1 cellular context compared by ENCODE assay signal in the genomic region with DNA sequence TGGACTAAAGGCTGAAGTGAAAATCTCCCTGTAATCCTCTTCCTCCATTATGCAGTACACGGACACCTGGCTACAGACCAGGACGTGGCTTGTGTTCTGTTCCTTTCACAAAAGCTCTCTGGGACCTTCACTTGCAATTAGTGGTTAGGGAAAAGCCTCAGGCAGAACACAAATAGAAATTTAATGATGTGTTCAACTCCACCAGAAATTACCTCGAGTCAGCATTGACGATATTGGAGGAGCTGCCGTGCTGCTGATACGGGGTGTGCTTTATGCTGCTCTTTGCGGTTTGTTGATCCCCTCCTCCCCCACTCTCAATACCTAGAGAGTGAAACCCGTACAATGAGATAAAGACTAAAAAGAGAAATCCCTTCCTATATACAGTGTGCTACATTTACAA.
TF ChIP-seq lines count a peak whose summit lies in the region.

No MANE protein-coding gene starts in this region.

TF ChIP-seq in K562, 482 proteins besides CTCF, POLR2A, EP300 and RAD21 (continued from another document):
- TF ChIP-seq, protein P1, sequence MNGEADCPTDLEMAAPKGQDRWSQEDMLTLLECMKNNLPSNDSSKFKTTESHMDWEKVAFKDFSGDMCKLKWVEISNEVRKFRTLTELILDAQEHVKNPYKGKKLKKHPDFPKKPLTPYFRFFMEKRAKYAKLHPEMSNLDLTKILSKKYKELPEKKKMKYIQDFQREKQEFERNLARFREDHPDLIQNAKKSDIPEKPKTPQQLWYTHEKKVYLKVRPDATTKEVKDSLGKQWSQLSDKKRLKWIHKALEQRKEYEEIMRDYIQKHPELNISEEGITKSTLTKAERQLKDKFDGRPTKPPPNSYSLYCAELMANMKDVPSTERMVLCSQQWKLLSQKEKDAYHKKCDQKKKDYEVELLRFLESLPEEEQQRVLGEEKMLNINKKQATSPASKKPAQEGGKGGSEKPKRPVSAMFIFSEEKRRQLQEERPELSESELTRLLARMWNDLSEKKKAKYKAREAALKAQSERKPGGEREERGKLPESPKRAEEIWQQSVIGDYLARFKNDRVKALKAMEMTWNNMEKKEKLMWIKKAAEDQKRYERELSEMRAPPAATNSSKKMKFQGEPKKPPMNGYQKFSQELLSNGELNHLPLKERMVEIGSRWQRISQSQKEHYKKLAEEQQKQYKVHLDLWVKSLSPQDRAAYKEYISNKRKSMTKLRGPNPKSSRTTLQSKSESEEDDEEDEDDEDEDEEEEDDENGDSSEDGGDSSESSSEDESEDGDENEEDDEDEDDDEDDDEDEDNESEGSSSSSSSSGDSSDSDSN (IDR thresholded peaks at IDR 0.05; ENCODE audit: borderline replicate concordance in 1 of 2, low read depth in 2 of 2, low read length in 2 of 2), result 0 out of 4 replicates have a peak, but pooled peaks of 1 of the 2 experiments have one; percentile 16
- TF ChIP-seq LEF1 (IDR thresholded peaks at IDR 0.05) (peak; percentile 61; the same call in 1 of the 2 replicates), NR1H2 (CRISPR knock-in tag; IDR thresholded peaks at IDR 0.05) (no peak), HDAC2 (IDR thresholded peaks at IDR 0.05) (peak; percentile 31; the same call in 1 of the 2 replicates), DIDO1 (tag; IDR thresholded peaks at IDR 0.05; ENCODE audit: low read depth) (no peak), ZNF316 (IDR thresholded peaks at IDR 0.05) (peak; percentile 87), ZC3H4 (CRISPR knock-in tag; IDR thresholded peaks at IDR 0.05; ENCODE audit: borderline replicate concordance) (no peak), MBD2 (IDR thresholded peaks at IDR 0.05; ENCODE audit: borderline replicate concordance, low read depth) (peak; percentile 30; the same call in 1 of the 2 replicates), TBL1XR1 (IDR thresholded peaks at IDR 0.05; ENCODE audit: low read length in 2 of 2) (peak in 1 of 2 experiments; percentile 75; a peak in 2 of 4 replicates), ARID1B (IDR thresholded peaks at IDR 0.05) (peak; percentile 84), CXXC5 (CRISPR knock-in tag; IDR thresholded peaks at IDR 0.05) (peak; percentile 58), KDM1A (IDR thresholded peaks at IDR 0.05) (peak; percentile 80 to 82), E2F5 (CRISPR knock-in tag; IDR thresholded peaks at IDR 0.05) (no peak), MAFK (IDR thresholded peaks at IDR 0.05; ENCODE audit: low read length) (peak; percentile 64), SRF (CRISPR knock-in tag; IDR thresholded peaks at IDR 0.05) (no peak), MLLT1 (IDR thresholded peaks at IDR 0.05) (peak in 1 of 2 experiments; percentile 85; a peak in 2 of 4 replicates), TAL1 (IDR thresholded peaks at IDR 0.05) (peak; percentile 72), CREM (IDR thresholded peaks at IDR 0.05; ENCODE audit: low read depth) (peak; percentile 64), VEZF1 (CRISPR knock-in tag; IDR thresholded peaks at IDR 0.05) (peak; percentile 32; the same call in 1 of the 2 replicates), C11orf30 (IDR thresholded peaks at IDR 0.05; ENCODE audit: low read depth) (peak; percentile 79), SIN3A (IDR thresholded peaks at IDR 0.05; ENCODE audit: borderline replicate concordance in 2 of 2, control insufficient read depth in 1 of 2, low read depth in 2 of 2, low read length in 2 of 2) (no peak), FOXJ3 (CRISPR knock-in tag; IDR thresholded peaks at IDR 0.05) (no peak), RNF2 (IDR thresholded peaks at IDR 0.05) (0 out of 2 replicates have a peak, but pooled peaks have one; percentile 52), CUX1 (CRISPR knock-in tag; IDR thresholded peaks at IDR 0.05) (peak; percentile 94), ATF1 (CRISPR knock-in tag; IDR thresholded peaks at IDR 0.05) (no peak), ATF1 (tag; IDR thresholded peaks at IDR 0.05) (peak; percentile 23; the same call in 1 of the 2 replicates), MTA1 (IDR thresholded peaks at IDR 0.05; ENCODE audit: borderline replicate concordance) (peak; percentile 45; the same call in 1 of the 2 replicates), CBFA2T2 (conservative IDR thresholded peaks at IDR 0.05) (peak; percentile 73), CBFA2T3 (IDR thresholded peaks at IDR 0.05) (peak; percentile 90), NCOR1 (IDR thresholded peaks at IDR 0.05) (peak; percentile 71)
